29 cellular contexts compared by ENCODE assay signal in genomic region chr2:142723236-142723635, GRCh38.
DNase-seq lines count a peak whose midpoint lies in the region; ATAC-seq, FAIRE-seq and TF ChIP-seq lines count a peak whose summit lies in the region.
"Had no signal": no experiment of that assay in that cellular context is flagged by ENCODE, and none has a peak within 500 bp of the region (broad histone marks: within the 10 kb centered on the region; RNA-seq: fewer than 3 reads in every experiment).

No MANE protein-coding gene starts in this region.

- in situ Hi-C loops in gastrocnemius medialis (cut with MboI; ENCODE audit: low sequenced_read_pairs in 4 of 4): no loop called here

- DNase-seq in pancreas: no peak
- no peak for DNase-seq in gastrocnemius medialis
- no peak for DNase-seq in nucleus accumbens (lab: John Stamatoyannopoulos, UW)
- DNase-seq: ACHN; activated CD4-positive, alpha-beta T cell treated with anti-CD3 and anti-CD28 coated beads, Interleukin-2, amount 10 ng/mL, durations not matched to agents 24 days and 14 days; activated naive CD4-positive, alpha-beta T cell treated with Interleukin-2 at 50 U/mL for 16 hours; activated T-cell treated with anti-CD3 and anti-CD28 coated beads, Interleukin-2, amount 50 U/mL, for 48 hours; BE2C; body of pancreas; dorsolateral prefrontal cortex; left ventricle myocardium inferior; naive thymus-derived CD4-positive, alpha-beta T cell; NCI-H2029 treated with DMSO at 0.1 percent for 48 hours; NCI-H226; occipital lobe; Peyer's patch; retina; SIG-M5; stimulated activated CD4-positive, alpha-beta T cell treated with anti-CD3 and anti-CD28 coated beads, Interleukin-1b, Interleukin-23, amount 100 ng/mL, for 48 hours; T-helper 9 cell; tibial artery had no signal

- H3K27me3 ChIP-seq in pancreas (no peaks in the 10 kb centered on the region), gastrocnemius medialis (no peaks in the 10 kb centered on the region)
- H3K27me3 ChIP-seq: BE2C, body of pancreas, dorsolateral prefrontal cortex, Peyer's patch, tibial artery had no signal

- intact Hi-C loops in pancreas (cut with DNase I): no loop called here
- intact Hi-C loops in gastrocnemius medialis (cut with DNase I; ENCODE audit: low total_unique reads): no loop called here

- ATAC-seq in GM18519 (IDR thresholded peaks at IDR 0.05; ENCODE audit: low FRiP score, unreplicated experiment): peak; percentile 57
- ATAC-seq in HG02852 (IDR thresholded peaks at IDR 0.05; ENCODE audit: unreplicated experiment): peak; percentile 48
- peak; percentile 29 for ATAC-seq in HG03469 (IDR thresholded peaks at IDR 0.05; ENCODE audit: unreplicated experiment)
- no peak for ATAC-seq in pancreas
- no peak for ATAC-seq in gastrocnemius medialis
- ATAC-seq in HG03457 (IDR thresholded peaks at IDR 0.05; ENCODE audit: unreplicated experiment): no peak
- ATAC-seq: body of pancreas; K562; naive thymus-derived CD4-positive, alpha-beta T cell had no signal

- H3K9me3 ChIP-seq in pancreas (no peaks in the 10 kb centered on the region), gastrocnemius medialis (no peaks in the 10 kb centered on the region)
- H3K9me3 ChIP-seq: BE2C, body of pancreas had no signal

- no peak for TF ChIP-seq POLR2A in gastrocnemius medialis (IDR thresholded peaks at IDR 0.05)

- TF ChIP-seq CTCF in pancreas (IDR thresholded peaks at IDR 0.05) (no peak), gastrocnemius medialis (IDR thresholded peaks at IDR 0.05 in 4 of 5, conservative IDR thresholded peaks at IDR 0.05 in 1 of 5) (no peak)

- H3K4me1 ChIP-seq in pancreas: peaks cover 0 to 3% (median 0%) of the 10 kb centered on the region in 3 donors
- no peaks in the 10 kb centered on the region for H3K4me1 ChIP-seq in gastrocnemius medialis
- H3K4me1 ChIP-seq: BE2C, body of pancreas, left ventricle myocardium inferior, Peyer's patch had no signal

- H3K36me3 ChIP-seq in pancreas (no peaks in the 10 kb centered on the region), gastrocnemius medialis (no peaks in the 10 kb centered on the region)
- H3K36me3 ChIP-seq: BE2C, left ventricle myocardium inferior, Peyer's patch, tibial artery had no signal

- FAIRE-seq in pancreas (lab: Jason Lieb, UNC): peak; percentile 26
- FAIRE-seq: H54, islet of Langerhans, K562 had no signal

- no peak overlapping the region for H3K27ac ChIP-seq in pancreas
- no peak overlapping the region for H3K27ac ChIP-seq in gastrocnemius medialis
- H3K27ac ChIP-seq: body of pancreas, dorsolateral prefrontal cortex, left ventricle myocardium inferior, Peyer's patch, tibial artery had no signal

- WGBS in pancreas, 2 donors: 63 to 66% methylated on average over 1 of the region's 1 CpG

- H3K4me3 ChIP-seq in pancreas (no peak overlapping the region), gastrocnemius medialis (no peak overlapping the region)
- H3K4me3 ChIP-seq: body of pancreas, dorsolateral prefrontal cortex, K562, left ventricle myocardium inferior, Peyer's patch, smooth muscle cell, tibial artery had no signal

Comparison
In these comparisons a context has a peak if more than half of its experiments do, and no peak if none do; other contexts are left out.
1. ATAC-seq: peak in GM18519 (single experiment), HG02852 (single experiment) and HG03469 (single experiment); none in pancreas (0 of 4), gastrocnemius medialis (0 of 2) and HG03457 (single experiment).